Comparison of ENCODE assay signal across 10 cellular contexts in the genomic region with DNA sequence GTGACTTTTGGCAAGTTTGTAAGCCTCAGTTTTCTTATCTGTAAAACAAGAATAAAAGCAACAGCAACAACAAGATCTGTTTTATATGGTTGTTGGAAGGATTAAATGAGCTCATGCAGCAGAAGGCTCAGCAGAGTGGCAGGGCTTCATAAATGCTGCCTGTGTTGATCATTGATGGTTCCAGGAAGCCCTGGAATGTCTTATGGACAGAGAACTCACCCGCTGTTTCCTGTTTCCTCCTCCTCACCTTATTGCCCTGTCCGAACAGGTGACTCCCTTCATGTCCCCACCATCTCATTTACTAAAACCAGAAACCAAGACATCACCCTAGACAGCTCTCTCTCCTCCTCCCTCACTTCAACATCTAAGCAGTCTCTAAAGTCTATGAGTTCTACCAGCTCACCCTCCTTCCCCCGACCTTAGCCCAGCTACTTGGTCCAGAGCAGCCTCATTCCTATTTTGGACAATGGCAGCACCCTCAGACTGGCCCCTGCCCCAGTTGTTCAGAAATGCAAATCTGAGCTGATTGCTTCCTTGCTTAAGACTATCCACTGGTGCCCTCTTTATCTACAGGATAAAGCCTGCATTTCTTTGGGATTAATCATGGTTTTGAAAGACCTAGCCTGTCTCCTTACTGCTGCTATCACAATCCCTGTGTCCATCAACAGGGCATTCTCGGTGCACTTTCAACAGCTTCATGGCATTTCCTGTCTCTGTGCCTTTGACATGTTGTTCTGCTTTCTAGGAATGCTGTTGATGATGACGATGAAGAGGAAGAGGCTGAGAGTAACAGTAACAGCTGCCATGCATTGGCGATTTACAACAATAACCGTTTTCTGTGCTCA. TPM values are rescaled to one million over a fixed set of nuclear protein-coding genes. Genes with fewer than 3 reads are reported as not detected.
DNase-seq lines count a peak whose midpoint lies in the region; ATAC-seq and TF ChIP-seq lines count a peak whose summit lies in the region.
"Had no signal": no experiment of that assay in that cellular context is flagged by ENCODE, and none has a peak within 500 bp of the region (broad histone marks: within the 10 kb centered on the region; RNA-seq: fewer than 3 reads in every experiment).

No MANE protein-coding gene starts in this region.

- no peak overlapping the region for H4K5ac ChIP-seq in IMR-90 (ENCODE audit: low read depth, low read length)

- no peak overlapping the region for H2BK5ac ChIP-seq in IMR-90 (ENCODE audit: low read depth, low read length, poor library complexity, severe bottlenecking)

- H3K4me3 ChIP-seq in BLaER1 (no peak overlapping the region), IMR-90 (ENCODE audit: insufficient read depth, low read depth, low read length) (no peak overlapping the region), cardiac fibroblast (replicated peaks in 1 of 2; ENCODE audit: low read depth in 2 of 2, low read length in 2 of 2) (no peak overlapping the region), esophagus squamous epithelium (no peak overlapping the region)
- H3K4me3 ChIP-seq: SK-N-MC had no signal

- dilution Hi-C loops in IMR-90 (cut with HindIII; ENCODE audit: low sequenced_read_pairs, unreplicated experiment) = no loop called here

- H2BK15ac ChIP-seq in IMR-90 (ENCODE audit: low read depth, low read length) = peak overlapping the region; percentile 19; the same call in 1 of the 3 replicates

- no peaks in the 10 kb centered on the region for H4K20me1 ChIP-seq in BLaER1
- no peaks in the 10 kb centered on the region for H4K20me1 ChIP-seq in IMR-90 (ENCODE audit: insufficient read depth, low read length)

- peak overlapping the region; percentile 3 to 36; a peak in 2 of 4 replicates for H4K8ac ChIP-seq in IMR-90 (ENCODE audit: low read depth in 2 of 2, low read length in 2 of 2)

- peak overlapping the region; percentile 41; the same call in 1 of the 2 replicates for H2BK20ac ChIP-seq in IMR-90 (ENCODE audit: low read depth, low read length)

- H3K9me3 ChIP-seq in BLaER1 = no peaks in the 10 kb centered on the region
- H3K9me3 ChIP-seq in IMR-90 (ENCODE audit: control insufficient read depth, insufficient read depth, low read length) = no peaks in the 10 kb centered on the region
- no peaks in the 10 kb centered on the region for H3K9me3 ChIP-seq in esophagus squamous epithelium

- in situ Hi-C loops in IMR-90 (cut with MboI; ENCODE audit: low sequenced_read_pairs) = no loop called here

- H2AK5ac ChIP-seq in IMR-90 (ENCODE audit: low read depth, low read length) = peak overlapping the region; percentile 84

- peak overlapping the region; percentile 50 for H2AFZ ChIP-seq in IMR-90 (replicated peaks; ENCODE audit: low read length, poor library complexity)

- 60% methylated on average over 1 of the region's 7 CpGs; no CpG with 5 or more reads in 1 of the 2 experiments for WGBS in IMR-90 (ENCODE audit: extremely low coverage in 2 of 2, insufficient read length in 1 of 2), 2 experiments
- WGBS in esophagus squamous epithelium, 2 donors = 73 to 84% methylated on average over 7 of the region's 7 CpGs

- H3K9me1 ChIP-seq in IMR-90 (ENCODE audit: insufficient read depth, low read length) = peaks cover 11% of the 10 kb centered on the region

- H3K9ac ChIP-seq in BLaER1 (no peak overlapping the region), IMR-90 (ENCODE audit: low read depth, low read length) (no peak overlapping the region)

- peak overlapping the region; percentile 39 for H2AK9ac ChIP-seq in IMR-90 (replicated peaks; ENCODE audit: low read depth, low read length, poor library complexity)

- H3K4ac ChIP-seq in IMR-90 (ENCODE audit: low read depth, low read length) = peak overlapping the region; percentile 47

- H3K4me2 ChIP-seq in BLaER1 = peak overlapping the region; percentile 18
- 0 out of 2 replicates have a peak overlapping the region, but pooled peaks have one; percentile 0 for H3K4me2 ChIP-seq in IMR-90 (ENCODE audit: low read depth, low read length)

- H3K27me3 ChIP-seq in BLaER1 = no peaks in the 10 kb centered on the region
- H3K27me3 ChIP-seq in IMR-90 (ENCODE audit: control insufficient read depth, insufficient read depth, low read length) = no peaks in the 10 kb centered on the region
- H3K27me3 ChIP-seq in esophagus squamous epithelium = no peaks in the 10 kb centered on the region

- TF ChIP-seq CTCF in IMR-90 (conservative IDR thresholded peaks at IDR 0.05; ENCODE audit: low read depth, low read length) = no peak
- no peak for TF ChIP-seq CTCF in cardiac fibroblast (IDR thresholded peaks at IDR 0.05; ENCODE audit: low read depth, low read length)
- TF ChIP-seq CTCF in esophagus squamous epithelium (IDR thresholded peaks at IDR 0.05) = no peak

- TF ChIP-seq POLR2A in IMR-90 (IDR thresholded peaks at IDR 0.05; ENCODE audit: low read depth, low read length) (no peak), esophagus squamous epithelium (IDR thresholded peaks at IDR 0.05) (no peak)

- intact Hi-C loops in IMR-90 (cut with micrococcal nuclease) = no loop called here
- intact Hi-C loops in esophagus squamous epithelium (cut with DNase I) = no loop called here

- no peak for TF ChIP-seq RAD21 in IMR-90 (IDR thresholded peaks at IDR 0.05; ENCODE audit: low read length)

- H3K56ac ChIP-seq in IMR-90 (ENCODE audit: extremely low read depth, insufficient read depth, low read length) = no peak overlapping the region

- H3K27ac ChIP-seq in BLaER1 = no peak overlapping the region
- no peak overlapping the region for H3K27ac ChIP-seq in IMR-90 (ENCODE audit: insufficient read depth, low read length)
- H3K27ac ChIP-seq in esophagus squamous epithelium = no peak overlapping the region
- H3K27ac ChIP-seq in substantia nigra (ENCODE audit: low read depth, low read length, poor library complexity, severe bottlenecking) = no peak overlapping the region
- H3K27ac ChIP-seq: SK-N-MC had no signal

- H3K36me3 ChIP-seq in BLaER1 = no peaks in the 10 kb centered on the region
- H3K36me3 ChIP-seq in IMR-90 (ENCODE audit: control insufficient read depth, insufficient read depth, low read length) = no peaks in the 10 kb centered on the region
- no peaks in the 10 kb centered on the region for H3K36me3 ChIP-seq in esophagus squamous epithelium

- peak overlapping the region; percentile 53 for H2BK120ac ChIP-seq in IMR-90 (ENCODE audit: low read depth, low read length)

- peak overlapping the region; percentile 39; the same call in 1 of the 2 replicates for H4K91ac ChIP-seq in IMR-90 (ENCODE audit: insufficient read depth, low read depth, low read length)

- CTCF ChIA-PET in IMR-90 (lab: Yijun Ruan, JAX) = interaction anchor here (0.6 to 1.2 kb wide), 2 partner anchors 101 to 281 kb away, joined by 3 to 4 read pairs; no protein-coding TSS in a partner anchor

- H3K79me1 ChIP-seq in IMR-90 (ENCODE audit: low read depth in 1 of 2, low read length in 2 of 2) = no peaks in the 10 kb centered on the region

- DNase-seq in IMR-90 (peak; percentile 68), cardiac fibroblast (ENCODE audit: low read depth in 2 of 2) (peak; percentile 54 to 81), kidney glomerular epithelial cell (lab: John Stamatoyannopoulos, UW) (peak; percentile 77), esophagus squamous epithelium (lab: John Stamatoyannopoulos, UW) (no peak), activated T-cell treated with anti-CD3 and anti-CD28 coated beads for 4 hours (no peak), substantia nigra (lab: John Stamatoyannopoulos, UW) (no peak)
- DNase-seq: activated naive CD8-positive, alpha-beta T cell treated with anti-CD3 and anti-CD28 coated beads, Interleukin-2, amount 10 ng/mL, durations not matched to agents 7 days and 5 days had no signal

- POLR2A ChIA-PET in IMR-90 (lab: Charles Lee; ENCODE audit: unreplicated experiment) = interaction anchor here (0.6 kb wide), 1 partner anchor 82 kb away, joined by 4 read pairs; no protein-coding TSS in a partner anchor

- H3K4me1 ChIP-seq in BLaER1 = peaks cover 8% of the 10 kb centered on the region
- H3K4me1 ChIP-seq in IMR-90 (ENCODE audit: control insufficient read depth, insufficient read depth, low read length) = peaks cover 8% of the 10 kb centered on the region
- peaks cover 0 to 19% (median 0%) of the 10 kb centered on the region in 3 donors for H3K4me1 ChIP-seq in esophagus squamous epithelium

- ATAC-seq in IMR-90 (ENCODE audit: low read depth) = peak; percentile 93
- no peak for ATAC-seq in GM18511 (IDR thresholded peaks at IDR 0.05; ENCODE audit: unreplicated experiment)

- BruUV-seq in IMR-90 (replicated peaks; lab: Mats Ljungman, UMichigan) = no TSS peak

- H3K23ac ChIP-seq in IMR-90 (ENCODE audit: low read depth, low read length) = peak overlapping the region; percentile 26; the same call in 1 of the 2 replicates

- peak overlapping the region; percentile 35; the same call in 1 of the 2 replicates for H3K18ac ChIP-seq in IMR-90 (ENCODE audit: low read depth, low read length)

- 0 out of 2 replicates have a peak overlapping the region, but pooled peaks have one; percentile 42 for H3K14ac ChIP-seq in IMR-90 (replicated peaks; ENCODE audit: low read depth, low read length)

TF ChIP-seq in IMR-90, 13 proteins besides CTCF, POLR2A, EP300 and RAD21 (continues in another document):
- no peak for TF ChIP-seq MAFK (IDR thresholded peaks at IDR 0.05; ENCODE audit: low read depth, low read length)
- TF ChIP-seq CHD1 (IDR thresholded peaks at IDR 0.05; ENCODE audit: low read depth, low read length) = no peak
- TF ChIP-seq, protein P1, sequence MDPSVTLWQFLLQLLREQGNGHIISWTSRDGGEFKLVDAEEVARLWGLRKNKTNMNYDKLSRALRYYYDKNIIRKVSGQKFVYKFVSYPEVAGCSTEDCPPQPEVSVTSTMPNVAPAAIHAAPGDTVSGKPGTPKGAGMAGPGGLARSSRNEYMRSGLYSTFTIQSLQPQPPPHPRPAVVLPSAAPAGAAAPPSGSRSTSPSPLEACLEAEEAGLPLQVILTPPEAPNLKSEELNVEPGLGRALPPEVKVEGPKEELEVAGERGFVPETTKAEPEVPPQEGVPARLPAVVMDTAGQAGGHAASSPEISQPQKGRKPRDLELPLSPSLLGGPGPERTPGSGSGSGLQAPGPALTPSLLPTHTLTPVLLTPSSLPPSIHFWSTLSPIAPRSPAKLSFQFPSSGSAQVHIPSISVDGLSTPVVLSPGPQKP (IDR thresholded peaks at IDR 0.05; ENCODE audit: borderline replicate concordance, low read depth, low read length) = no peak
- TF ChIP-seq BHLHE40 (IDR thresholded peaks at IDR 0.05; ENCODE audit: low read depth, low read length) = no peak
- no peak for TF ChIP-seq SMC3 (IDR thresholded peaks at IDR 0.05; ENCODE audit: low read depth, low read length)
- TF ChIP-seq RFX5 (IDR thresholded peaks at IDR 0.05; ENCODE audit: low read depth, low read length) = no peak
- TF ChIP-seq MXI1 (IDR thresholded peaks at IDR 0.05; ENCODE audit: borderline replicate concordance, low read depth, low read length) = no peak
- peak; percentile 52 for TF ChIP-seq CEBPB (IDR thresholded peaks at IDR 0.05; ENCODE audit: low read depth, low read length)
- TF ChIP-seq FOS (IDR thresholded peaks at IDR 0.05; ENCODE audit: low read depth, low read length) = 0 out of 2 replicates have a peak, but pooled peaks have one; percentile 26

RNA-seq across cellular contexts. Expression of a gene that starts 21.4 kb away (rescaled TPM):
- total RNA-seq in IMR-90 (2012; rRNA removed) (2.5 and 2.9 TPM in 2 replicates), esophagus squamous epithelium (not detected)
- 1.8 and 2.1 TPM in 2 replicates for polyA plus RNA-seq in IMR-90 (2012; rRNA removed)
- 1.6 and 2.0 TPM in 2 replicates for polyA plus RNA-seq in IMR-90 (2012; cell fraction: cytosol; rRNA removed)
- polyA plus RNA-seq in IMR-90 (2012; cell fraction: nucleus; rRNA removed; ENCODE audit: low replicate concordance) = 0.99 and 1.5 TPM in 2 replicates
- total RNA-seq: activated naive CD8-positive, alpha-beta T cell treated with anti-CD3 and anti-CD28 coated beads, Interleukin-2, amount 10 ng/mL, durations not matched to agents 7 days and 5 days had no signal

Comparison
In these comparisons a context has a peak if more than half of its experiments do, and no peak if none do; other contexts are left out.
1. DNase-seq: peak in IMR-90 (single experiment), cardiac fibroblast (2 of 2) and kidney glomerular epithelial cell (single experiment); none in esophagus squamous epithelium (single experiment), activated T-cell treated with anti-CD3 and anti-CD28 coated beads for 4 hours (single experiment) and substantia nigra (0 of 49).